In genomic region chr10:121853950-121854349, GRCh38 we compare ENCODE assay signal across 8 cellular contexts.
"Had no signal": no experiment of that assay in that cellular context is flagged by ENCODE, and none has a peak within 500 bp of the region (broad histone marks: within the 10 kb centered on the region; RNA-seq: fewer than 3 reads in every experiment).

No MANE protein-coding gene starts in this region.

- H2AFZ ChIP-seq: GM23248 had no signal

- H3K4me3 ChIP-seq: GM23248, HAP-1, K562 had no signal

- H3K9ac ChIP-seq: GM23248 had no signal

- ATAC-seq: HCT116, K562 had no signal

- DNase-seq: GM23248, GOT3, H7, HFFc6 had no signal

- FAIRE-seq: HTR-8/SVneo, K562 had no signal

- H3K27ac ChIP-seq: GM23248 had no signal

- H3K36me3 ChIP-seq: HAP-1 had no signal
